In the genomic region with DNA sequence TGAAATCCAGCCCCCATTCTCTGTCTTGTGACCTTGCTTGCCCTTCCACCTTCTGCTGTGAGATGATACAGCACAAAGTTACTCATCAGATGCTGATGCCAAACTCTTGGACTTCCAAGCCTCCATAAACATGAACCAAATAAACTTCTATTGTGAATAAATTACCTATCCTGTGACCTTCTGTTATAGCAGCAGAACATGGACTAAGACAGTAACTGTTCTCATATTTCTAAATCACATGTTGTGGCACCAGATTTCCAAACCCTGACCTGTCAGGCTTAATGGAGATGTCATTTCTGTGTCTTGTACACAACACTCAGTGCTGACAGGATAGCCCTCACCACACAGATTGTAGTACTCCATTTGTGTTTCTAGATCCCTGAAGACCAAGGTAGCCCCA, we compare ENCODE assay signal across 39 cellular contexts. TPM values are rescaled to one million over a fixed set of nuclear protein-coding genes. Genes with fewer than 3 reads are reported as not detected.
"Had no signal": no experiment of that assay in that cellular context is flagged by ENCODE, and none has a peak within 500 bp of the region (broad histone marks: within the 10 kb centered on the region; RNA-seq: fewer than 3 reads in every experiment).

No MANE protein-coding gene starts in this region.

- FAIRE-seq: astrocyte, bronchial epithelial cell had no signal

- DNase-seq: activated effector memory CD4-positive, alpha-beta T cell treated with anti-CD3 and anti-CD28 coated beads, Interleukin-2, amount 50 U/mL, for 16 hours; activated effector memory CD4-positive, alpha-beta T cell treated with Interleukin-2 at 50 U/mL for 16 hours; activated gamma-delta T cell; activated gamma-delta T cell treated with Interleukin-2 at 50 U/mL for 16 hours; activated naive CD4-positive, alpha-beta T cell; activated naive CD4-positive, alpha-beta T cell treated with anti-CD3 and anti-CD28 coated beads for 36 hours; activated naive CD4-positive, alpha-beta T cell treated with anti-CD3 and anti-CD28 coated beads, Interleukin-2, amount 10 ng/mL, durations not matched to agents 7 days and 5 days; activated naive CD4-positive, alpha-beta T cell treated with anti-CD3 and anti-CD28 coated beads, Interleukin-2, amount 50 U/mL, for 16 hours; activated naive CD4-positive, alpha-beta T cell treated with Interleukin-2 at 50 U/mL for 16 hours; activated naive CD8-positive, alpha-beta T cell treated with anti-CD3 and anti-CD28 coated beads for 36 hours; activated naive CD8-positive, alpha-beta T cell treated with anti-CD3 and anti-CD28 coated beads, Interleukin-2, amount 10 ng/mL, durations not matched to agents 7 days and 5 days; activated naive CD8-positive, alpha-beta T cell treated with anti-CD3 and anti-CD28 coated beads, Interleukin-2, amount 50 U/mL, for 24 hours; activated T-cell treated with anti-CD3 and anti-CD28 coated beads, Interleukin-2, amount 50 U/mL, for 1 hour; activated T-cell treated with anti-CD3 and anti-CD28 coated beads, Interleukin-2, amount 50 U/mL, for 24 hours; activated T-cell treated with anti-CD3 and anti-CD28 coated beads, Interleukin-2, amount 50 U/mL, for 4 hours; activated T-cell treated with anti-CD3 and anti-CD28 coated beads, Interleukin-2, amount 50 U/mL, for 48 hours; activated T-cell treated with anti-CD3 and anti-CD28 coated beads, Interleukin-2, amount 50 U/mL, for 72 hours; adrenal gland; amniotic stem cell; amygdala; anterior cingulate cortex; aorta; body of pancreas; brain microvascular endothelial cell; caudate nucleus; central memory CD4-positive, alpha-beta T cell; cerebellar nuclear complex had no signal

- H3K4me3 ChIP-seq: adrenal gland, ascending aorta, body of pancreas, breast epithelium, cardiac muscle cell had no signal

- H3K36me3 ChIP-seq: adrenal gland, ascending aorta, brain microvascular endothelial cell, breast epithelium, cardiac muscle cell had no signal

- ATAC-seq: activated naive CD4-positive, alpha-beta T cell treated with anti-CD3 and anti-CD28 coated beads, Interleukin-2, amount 50 U/mL, for 72 hours; activated naive CD8-positive, alpha-beta T cell treated with anti-CD3 and anti-CD28 coated beads, Interleukin-2, amount 50 U/mL, for 24 hours; activated T-cell treated with anti-CD3 and anti-CD28 coated beads, Interleukin-2, amount 50 U/mL, for 4 hours; activated T-cell treated with anti-CD3 and anti-CD28 coated beads, Interleukin-2, amount 50 U/mL, for 72 hours; activated T-helper 17 cell treated with anti-CD3 and anti-CD28 coated beads, Interleukin-2, amount 50 U/mL, for 72 hours; body of pancreas had no signal

- H3K27ac ChIP-seq: adrenal gland, ascending aorta, body of pancreas, brain microvascular endothelial cell, breast epithelium, cardiac muscle cell had no signal

- H3K4me1 ChIP-seq: adrenal gland, ascending aorta, breast epithelium had no signal

- H3K27me3 ChIP-seq: adrenal gland, ascending aorta, body of pancreas, brain microvascular endothelial cell, breast epithelium, cardiac muscle cell had no signal

- H3K9me3 ChIP-seq: adrenal gland, ascending aorta, body of pancreas, breast epithelium had no signal

RNA-seq across cellular contexts. Expression of a gene that starts 6.0 kb away (rescaled TPM):
- total RNA-seq: activated naive CD4-positive, alpha-beta T cell treated with anti-CD3 and anti-CD28 coated beads for 36 hours; activated naive CD4-positive, alpha-beta T cell treated with anti-CD3 and anti-CD28 coated beads, Interleukin-2, amount 50 U/mL, for 72 hours; activated naive CD8-positive, alpha-beta T cell treated with anti-CD3 and anti-CD28 coated beads for 36 hours; activated naive CD8-positive, alpha-beta T cell treated with anti-CD3 and anti-CD28 coated beads, Interleukin-2, amount 10 ng/mL, durations not matched to agents 7 days and 5 days; activated T-cell treated with anti-CD3 and anti-CD28 coated beads, Interleukin-2, amount 50 U/mL, for 4 hours; activated T-cell treated with anti-CD3 and anti-CD28 coated beads, Interleukin-2, amount 50 U/mL, for 72 hours; activated T-helper 1 cell treated with anti-CD3 and anti-CD28 coated beads, Interleukin-12 subunit alpha, Interleukin-12 subunit beta, Interleukin-2, Interleukin-4 antibody, amounts not matched to agents 30 ng/mL and 10 ng/mL and 1 ng/mL, durations not matched to agents 14 hours and 24 hours and 36 hours; activated T-helper 17 cell treated with anti-CD3 and anti-CD28 coated beads, Interleukin-2, amount 50 U/mL, for 72 hours; activated T-helper 2 cell treated with anti-CD3 and anti-CD28 coated beads, Interferon-gamma antibody, Interleukin-2, Interleukin-4, amounts not matched to agents 10 μg/mL and 5 μg/mL and 100 μg/mL, durations not matched to agents 14 hours and 24 hours and 36 hours; aorta; ascending aorta; astrocyte; body of pancreas; bronchial epithelial cell; cardiac muscle cell; cardiac septum; cerebellum; chondrocyte had no signal
- polyA plus RNA-seq: adrenal gland, aorta had no signal
